1 cellular context compared by ENCODE assay signal in the genomic region with DNA sequence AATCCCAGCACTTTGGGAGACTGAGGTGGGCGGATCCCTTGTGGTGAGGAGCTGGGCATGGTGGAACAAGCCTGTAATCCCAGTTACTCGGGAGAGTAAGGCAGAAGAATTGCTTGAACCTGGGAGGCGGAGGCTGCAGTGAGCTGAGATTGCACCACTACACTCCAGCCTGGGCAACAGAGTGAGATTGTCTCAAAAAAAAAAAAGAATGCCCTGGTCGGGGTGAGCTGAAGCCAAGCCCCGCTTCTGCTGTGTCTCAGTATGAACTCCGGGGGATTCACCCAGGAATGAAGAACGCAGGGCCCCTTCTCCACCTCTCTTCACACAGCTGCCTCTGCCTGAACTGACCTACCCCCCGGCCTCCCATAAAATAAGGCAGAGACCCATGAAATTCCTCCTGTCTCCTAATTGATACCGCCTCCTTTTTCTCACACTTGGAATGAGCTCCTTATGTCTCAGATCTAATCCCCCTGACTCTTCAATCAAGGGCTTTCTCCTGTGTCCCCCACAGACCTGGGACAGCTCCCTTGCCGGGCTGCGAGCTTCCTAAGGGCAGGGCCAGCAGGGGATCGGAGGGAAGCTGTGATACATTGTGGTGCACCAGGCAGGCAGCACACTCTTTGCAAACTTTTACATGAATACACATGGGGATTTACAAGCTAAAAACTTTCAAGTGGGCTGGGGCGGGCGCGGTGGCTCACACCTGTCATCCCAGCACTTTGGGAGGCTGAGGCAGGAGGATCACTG.
TF ChIP-seq lines count a peak whose summit lies in the region.

No MANE protein-coding gene starts in this region.

TF ChIP-seq in HCT116, 20 proteins besides CTCF, POLR2A, EP300 and RAD21 (continued from another document):
- no peak for TF ChIP-seq TCF7L2 (IDR thresholded peaks at IDR 0.05; ENCODE audit: borderline replicate concordance, extremely low read depth, insufficient read depth, insufficient read length)
- TF ChIP-seq EGR1 (IDR thresholded peaks at IDR 0.05; ENCODE audit: low read depth) = no peak
- TF ChIP-seq EZH2phosphoT487 (IDR thresholded peaks at IDR 0.05; ENCODE audit: borderline replicate concordance) = no peak
- TF ChIP-seq SRF (IDR thresholded peaks at IDR 0.05; ENCODE audit: low read depth) = no peak
- TF ChIP-seq, protein P1, sequence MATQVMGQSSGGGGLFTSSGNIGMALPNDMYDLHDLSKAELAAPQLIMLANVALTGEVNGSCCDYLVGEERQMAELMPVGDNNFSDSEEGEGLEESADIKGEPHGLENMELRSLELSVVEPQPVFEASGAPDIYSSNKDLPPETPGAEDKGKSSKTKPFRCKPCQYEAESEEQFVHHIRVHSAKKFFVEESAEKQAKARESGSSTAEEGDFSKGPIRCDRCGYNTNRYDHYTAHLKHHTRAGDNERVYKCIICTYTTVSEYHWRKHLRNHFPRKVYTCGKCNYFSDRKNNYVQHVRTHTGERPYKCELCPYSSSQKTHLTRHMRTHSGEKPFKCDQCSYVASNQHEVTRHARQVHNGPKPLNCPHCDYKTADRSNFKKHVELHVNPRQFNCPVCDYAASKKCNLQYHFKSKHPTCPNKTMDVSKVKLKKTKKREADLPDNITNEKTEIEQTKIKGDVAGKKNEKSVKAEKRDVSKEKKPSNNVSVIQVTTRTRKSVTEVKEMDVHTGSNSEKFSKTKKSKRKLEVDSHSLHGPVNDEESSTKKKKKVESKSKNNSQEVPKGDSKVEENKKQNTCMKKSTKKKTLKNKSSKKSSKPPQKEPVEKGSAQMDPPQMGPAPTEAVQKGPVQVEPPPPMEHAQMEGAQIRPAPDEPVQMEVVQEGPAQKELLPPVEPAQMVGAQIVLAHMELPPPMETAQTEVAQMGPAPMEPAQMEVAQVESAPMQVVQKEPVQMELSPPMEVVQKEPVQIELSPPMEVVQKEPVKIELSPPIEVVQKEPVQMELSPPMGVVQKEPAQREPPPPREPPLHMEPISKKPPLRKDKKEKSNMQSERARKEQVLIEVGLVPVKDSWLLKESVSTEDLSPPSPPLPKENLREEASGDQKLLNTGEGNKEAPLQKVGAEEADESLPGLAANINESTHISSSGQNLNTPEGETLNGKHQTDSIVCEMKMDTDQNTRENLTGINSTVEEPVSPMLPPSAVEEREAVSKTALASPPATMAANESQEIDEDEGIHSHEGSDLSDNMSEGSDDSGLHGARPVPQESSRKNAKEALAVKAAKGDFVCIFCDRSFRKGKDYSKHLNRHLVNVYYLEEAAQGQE (IDR thresholded peaks at IDR 0.05; ENCODE audit: low read depth) = no peak
- TF ChIP-seq ELF1 (IDR thresholded peaks at IDR 0.05; ENCODE audit: borderline replicate concordance, low read depth) = no peak
- no peak for TF ChIP-seq POLR2AphosphoS5 (IDR thresholded peaks at IDR 0.05; ENCODE audit: low read depth, low read length)
- no peak; the same call in 1 of the 2 replicates for TF ChIP-seq CEBPB (IDR thresholded peaks at IDR 0.05; ENCODE audit: low read depth)
- TF ChIP-seq EZH2 (IDR thresholded peaks at IDR 0.05) = no peak
- TF ChIP-seq SIN3A (IDR thresholded peaks at IDR 0.05; ENCODE audit: low read depth) = no peak; the same call in 1 of the 2 replicates
- TF ChIP-seq FOSL1 (IDR thresholded peaks at IDR 0.05; ENCODE audit: low read depth) = no peak
- no peak for TF ChIP-seq ZNF274 (IDR thresholded peaks at IDR 0.05; ENCODE audit: low read depth, low read length)
- TF ChIP-seq, protein P2, sequence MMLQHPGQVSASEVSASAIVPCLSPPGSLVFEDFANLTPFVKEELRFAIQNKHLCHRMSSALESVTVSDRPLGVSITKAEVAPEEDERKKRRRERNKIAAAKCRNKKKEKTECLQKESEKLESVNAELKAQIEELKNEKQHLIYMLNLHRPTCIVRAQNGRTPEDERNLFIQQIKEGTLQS (IDR thresholded peaks at IDR 0.05) = no peak
